10 cellular contexts compared by ENCODE assay signal in genomic region chr1:206496131-206496793, GRCh38. TPM values are rescaled to one million over a fixed set of nuclear protein-coding genes. Genes with fewer than 3 reads are reported as not detected.
DNase-seq lines count a peak whose midpoint lies in the region; ATAC-seq, FAIRE-seq and TF ChIP-seq lines count a peak whose summit lies in the region.
"Had no signal": no experiment of that assay in that cellular context is flagged by ENCODE, and none has a peak within 500 bp of the region (broad histone marks: within the 10 kb centered on the region; RNA-seq: fewer than 3 reads in every experiment).

No MANE protein-coding gene starts in this region.

- CTCF ChIA-PET in HepG2 (lab: Yijun Ruan, JAX; ENCODE audit: low intra/inter-chr PET ratio, low total read pairs), result no interaction called here

- H3K9me3 Mint-ChIP-seq in activated T-helper 2 cell treated with anti-CD3 and anti-CD28 coated beads, Interferon-gamma antibody, Interleukin-2, Interleukin-4, amounts not matched to agents 10 μg/mL and 5 μg/mL and 100 μg/mL, durations not matched to agents 14 hours and 24 hours and 36 hours, result no peaks in the 10 kb centered on the region

- TF ChIP-seq CTCF in right lobe of liver (IDR thresholded peaks at IDR 0.05) (no peak), HepG2 (CRISPR knock-in tag; IDR thresholded peaks at IDR 0.05) (no peak), uterus (IDR thresholded peaks at IDR 0.05) (no peak)

- peak overlapping the region; percentile 30 for H3K27ac Mint-ChIP-seq in activated T-helper 2 cell treated with anti-CD3 and anti-CD28 coated beads, Interferon-gamma antibody, Interleukin-2, Interleukin-4, amounts not matched to agents 10 μg/mL and 5 μg/mL and 100 μg/mL, durations not matched to agents 14 hours and 24 hours and 36 hours

- H3K27ac ChIP-seq in right lobe of liver (no peak overlapping the region), HepG2 (ENCODE audit: extremely low read length, insufficient read depth, low read length) (no peak overlapping the region), uterus (peak overlapping the region; percentile 34 to 54)
- H3K27ac ChIP-seq: SJCRH30 had no signal

- FAIRE-seq in HepG2 (lab: Jason Lieb, UNC), result no peak

- H4K20me1 ChIP-seq in HepG2 (ENCODE audit: insufficient read depth, low read length), result no peaks in the 10 kb centered on the region

- no peak for TF ChIP-seq EP300 in HepG2 (IDR thresholded peaks at IDR 0.05; ENCODE audit: low read depth in 2 of 2, low read length in 2 of 2)
- no peak for TF ChIP-seq EP300 in HepG2 (CRISPR knock-in tag; IDR thresholded peaks at IDR 0.05; ENCODE audit: borderline replicate concordance)

- peaks cover 63% of the 10 kb centered on the region for H3K36me3 Mint-ChIP-seq in activated T-helper 2 cell treated with anti-CD3 and anti-CD28 coated beads, Interferon-gamma antibody, Interleukin-2, Interleukin-4, amounts not matched to agents 10 μg/mL and 5 μg/mL and 100 μg/mL, durations not matched to agents 14 hours and 24 hours and 36 hours (ENCODE audit: low read depth)

- no peaks in the 10 kb centered on the region for H3K9me3 ChIP-seq in right lobe of liver
- H3K9me3 ChIP-seq in HepG2 (ENCODE audit: low read length), result no peaks in the 10 kb centered on the region
- H3K9me3 ChIP-seq in uterus, result no peaks in the 10 kb centered on the region
- H3K9me3 ChIP-seq: SJCRH30 had no signal

- DNase-seq in right lobe of liver (peak in 2 of 3 donors; percentile 67 to 75), HepG2 (ENCODE audit: low spot score) (no peak), uterus (no peak), T-helper 2 cell (no peak), KG1 (lab: John Stamatoyannopoulos, UW) (no peak)
- DNase-seq in activated T-helper 2 cell treated with anti-CD3 and anti-CD28 coated beads, Interferon-gamma antibody, Interleukin-2, Interleukin-4, amounts not matched to agents 10 μg/mL and 5 μg/mL and 100 μg/mL, durations not matched to agents 14 hours and 24 hours and 36 hours (ENCODE audit: low spot score), result no peak
- DNase-seq in stimulated activated CD8-positive, alpha-beta memory T cell treated with anti-CD3 and anti-CD28 coated beads, Interleukin-4, amount 100 ng/mL, for 48 hours, result no peak
- DNase-seq: cortex of kidney, SJCRH30 had no signal

- H3K4me1 ChIP-seq in right lobe of liver (peaks cover 0 to 24% (median 3%) of the 10 kb centered on the region in 4 donors), HepG2 (ENCODE audit: insufficient read depth, low read length) (peaks cover 5% of the 10 kb centered on the region; the same call in 1 of the 2 replicates), uterus (peaks cover 5 to 6% of the 10 kb centered on the region in 2 donors)

- 27% methylated on average over 3 of the region's 6 CpGs for WGBS in right lobe of liver (ENCODE audit: insufficient coverage, low coverage, low lambda C conversion rate, missing lambda C conversion rate)
- 67% methylated on average over 5 of the region's 6 CpGs for whole genome bisulfite sequencing in HepG2 (ENCODE audit: low lambda C conversion rate)

- H3K36me3 ChIP-seq in right lobe of liver, result no peaks in the 10 kb centered on the region
- H3K36me3 ChIP-seq in HepG2 (replicated peaks in 1 of 2; ENCODE audit: control insufficient read depth in 1 of 2, insufficient read depth in 2 of 2, low read length in 2 of 2), result peaks cover 3 to 5% of the 10 kb centered on the region in 2 experiments; a peak in 4 of 5 replicates
- no peaks in the 10 kb centered on the region for H3K36me3 ChIP-seq in uterus
- H3K36me3 ChIP-seq: SJCRH30 had no signal

- no peak overlapping the region for H3K4me2 ChIP-seq in HepG2 (ENCODE audit: low read depth, low read length)

- no peaks in the 10 kb centered on the region for H3K79me2 ChIP-seq in HepG2 (ENCODE audit: insufficient read depth, low read length)

- intact Hi-C loops in right lobe of liver (cut with DNase I) (no loop called here), HepG2 (cut with micrococcal nuclease; ENCODE audit: unreplicated experiment) (no loop called here), uterus (cut with DNase I; ENCODE audit: low total_unique reads) (loop anchor here (10.0 kb wide), 2 partner anchors 89 to 169 kb away; no protein-coding TSS in a partner anchor)
- intact Hi-C loops in activated T-helper 2 cell treated with anti-CD3 and anti-CD28 coated beads, Interferon-gamma antibody, Interleukin-2, Interleukin-4, amounts not matched to agents 10 μg/mL and 5 μg/mL and 100 μg/mL, durations not matched to agents 14 hours and 24 hours and 36 hours (cut with micrococcal nuclease), result no loop called here

- TF ChIP-seq RAD21 in HepG2 (CRISPR knock-in tag; IDR thresholded peaks at IDR 0.05), result no peak

- H3K27me3 Mint-ChIP-seq in activated T-helper 2 cell treated with anti-CD3 and anti-CD28 coated beads, Interferon-gamma antibody, Interleukin-2, Interleukin-4, amounts not matched to agents 10 μg/mL and 5 μg/mL and 100 μg/mL, durations not matched to agents 14 hours and 24 hours and 36 hours (ENCODE audit: low read depth), result no peaks in the 10 kb centered on the region

- H3K4me3 ChIP-seq in right lobe of liver (no peak overlapping the region), HepG2 (replicated peaks in 1 of 3; ENCODE audit: insufficient read depth in 1 of 3, low read depth in 2 of 3, low read length in 3 of 3) (no peak overlapping the region), uterus (no peak overlapping the region)
- H3K4me3 ChIP-seq: SJCRH30 had no signal

- no peak overlapping the region for H3K4me3 Mint-ChIP-seq in activated T-helper 2 cell treated with anti-CD3 and anti-CD28 coated beads, Interferon-gamma antibody, Interleukin-2, Interleukin-4, amounts not matched to agents 10 μg/mL and 5 μg/mL and 100 μg/mL, durations not matched to agents 14 hours and 24 hours and 36 hours (ENCODE audit: low read depth)

- ATAC-seq in right lobe of liver (peak; percentile 22 to 61 (median 42)), HepG2 (no peak), HG02943 (IDR thresholded peaks at IDR 0.05; ENCODE audit: low read depth, unreplicated experiment) (peak; percentile 55)

- no TSS peak for BruUV-seq in HepG2 (replicated peaks; lab: Mats Ljungman, UMichigan)

- no peak overlapping the region for H3K9ac ChIP-seq in HepG2 (ENCODE audit: insufficient read depth, low read depth, low read length)

- H3K27me3 ChIP-seq in right lobe of liver (no peaks in the 10 kb centered on the region), HepG2 (ENCODE audit: control insufficient read depth in 1 of 2, insufficient read depth in 2 of 2, low read length in 2 of 2) (no peaks in the 10 kb centered on the region), uterus (no peaks in the 10 kb centered on the region)
- H3K27me3 ChIP-seq: SJCRH30 had no signal

- peaks cover 8% of the 10 kb centered on the region for H3K4me1 Mint-ChIP-seq in activated T-helper 2 cell treated with anti-CD3 and anti-CD28 coated beads, Interferon-gamma antibody, Interleukin-2, Interleukin-4, amounts not matched to agents 10 μg/mL and 5 μg/mL and 100 μg/mL, durations not matched to agents 14 hours and 24 hours and 36 hours (ENCODE audit: low read depth)

- no peak overlapping the region for H2AFZ ChIP-seq in HepG2 (ENCODE audit: low read length)

- in situ Hi-C loops in HepG2 (cut with HindIII; ENCODE audit: extremely low pct_ligation_motif_present, low pct_unique_long_range_greater_than_20kb), result no loop called here

- TF ChIP-seq POLR2A in right lobe of liver (IDR thresholded peaks at IDR 0.05) (no peak), HepG2 (IDR thresholded peaks at IDR 0.05; ENCODE audit: insufficient read depth in 1 of 2, low read depth in 2 of 2, low read length in 2 of 2) (no peak), uterus (IDR thresholded peaks at IDR 0.05) (no peak)

- POLR2A ChIA-PET in HepG2 (lab: Yijun Ruan, JAX), result no interaction called here

RNA-seq across cellular contexts. Expression of gene RASSF5, which starts 11.1 kb away (rescaled TPM):
- total RNA-seq in right lobe of liver, result 10 to 100 TPM in 5 of 6 experiments, 1 to 10 TPM in 1; 8.1 to 18.8 (median 12.6) TPM
- 0.18 and 0.49 TPM in 2 replicates for total RNA-seq in HepG2 (2016; rRNA removed; fragmentation: Illumina TruSeq; extraction: Trizol)
- total RNA-seq in HepG2 (2016; cell fraction: cytosol; rRNA removed; fragmentation: Illumina TruSeq; extraction: Trizol; ENCODE audit: low read depth), result 0.09 TPM in 1 of 2 replicates, not detected in the other
- 0.24 and 0.36 TPM in 2 replicates for total RNA-seq in HepG2 (2016; cell fraction: insoluble cytoplasmic fraction; rRNA removed; fragmentation: Illumina TruSeq; extraction: Trizol)
- total RNA-seq in HepG2 (2016; cell fraction: membrane; rRNA removed; fragmentation: Illumina TruSeq; extraction: Trizol), result 0.14 and 0.19 TPM in 2 replicates
- total RNA-seq in HepG2 (2016; cell fraction: nucleus; rRNA removed; fragmentation: Illumina TruSeq; extraction: Trizol), result 0.22 and 0.47 TPM in 2 replicates
- polyA plus RNA-seq in HepG2 (2011; rRNA removed), result 0.40 and 0.50 TPM in 2 replicates
- polyA plus RNA-seq in HepG2 (2011; cell fraction: cytosol; rRNA removed), result 0.27 and 0.47 TPM in 2 replicates
- 0.58 and 0.66 TPM in 2 replicates for polyA plus RNA-seq in HepG2 (2011; cell fraction: nucleus; rRNA removed)
- 0.76 and 2.1 TPM in 2 replicates for polyA plus RNA-seq in HepG2 (2012)
- 0.03 and 0.06 TPM in 2 replicates for polyA plus RNA-seq in HepG2 (2016; cell fraction: cytosol; fragmentation: Illumina TruSeq; extraction: Trizol; ENCODE audit: low read depth)
- 0.21 and 0.29 TPM in 2 replicates for polyA plus RNA-seq in HepG2 (2016; cell fraction: insoluble cytoplasmic fraction; fragmentation: Illumina TruSeq; extraction: Trizol; ENCODE audit: low read depth)
- 0.09 and 0.11 TPM in 2 replicates for polyA plus RNA-seq in HepG2 (2016; cell fraction: membrane; fragmentation: Illumina TruSeq; extraction: Trizol; ENCODE audit: low read depth)
- 0.43 and 0.48 TPM in 2 replicates for polyA plus RNA-seq in HepG2 (2016; cell fraction: nucleus; fragmentation: Illumina TruSeq; extraction: Trizol; ENCODE audit: insufficient read depth, low read depth)
- polyA minus RNA-seq in HepG2 (2011; rRNA and poly(A)+ RNA removed; ENCODE audit: low replicate concordance), result 0.30 and 18.0 TPM in 2 replicates
- polyA minus RNA-seq in HepG2 (2011; cell fraction: cytosol; rRNA and poly(A)+ RNA removed), result 0.49 and 1.3 TPM in 2 replicates
- 0.26 and 0.50 TPM in 2 replicates for polyA minus RNA-seq in HepG2 (2011; cell fraction: nucleus; rRNA and poly(A)+ RNA removed)
- 180 and 182 TPM in 2 replicates for total RNA-seq in activated T-helper 2 cell treated with anti-CD3 and anti-CD28 coated beads, Interferon-gamma antibody, Interleukin-2, Interleukin-4, amounts not matched to agents 10 μg/mL and 5 μg/mL and 100 μg/mL, durations not matched to agents 14 hours and 24 hours and 36 hours
- 1 to 10 TPM in 3 of 4 donors, under 1 TPM in 1; 0.77 to 5.3 (median 3.2) TPM for total RNA-seq in uterus

RNA-seq across cellular contexts. Expression of gene IKBKE, which starts 26.0 kb away (rescaled TPM):
- total RNA-seq in right lobe of liver, result 1 to 10 TPM in 5 of 6 experiments, under 1 TPM in 1; 0.86 to 2.7 (median 1.9) TPM
- 4.0 and 5.8 TPM in 2 replicates for total RNA-seq in HepG2 (2016; rRNA removed; fragmentation: Illumina TruSeq; extraction: Trizol)
- total RNA-seq in HepG2 (2016; cell fraction: cytosol; rRNA removed; fragmentation: Illumina TruSeq; extraction: Trizol; ENCODE audit: low read depth), result 1.5 and 1.8 TPM in 2 replicates
- 4.8 and 5.0 TPM in 2 replicates for total RNA-seq in HepG2 (2016; cell fraction: insoluble cytoplasmic fraction; rRNA removed; fragmentation: Illumina TruSeq; extraction: Trizol)
- total RNA-seq in HepG2 (2016; cell fraction: membrane; rRNA removed; fragmentation: Illumina TruSeq; extraction: Trizol), result 3.2 and 5.3 TPM in 2 replicates
- 4.7 and 6.1 TPM in 2 replicates for total RNA-seq in HepG2 (2016; cell fraction: nucleus; rRNA removed; fragmentation: Illumina TruSeq; extraction: Trizol)
- polyA plus RNA-seq in HepG2 (2011; rRNA removed), result 3.7 and 4.5 TPM in 2 replicates
- 2.1 and 3.7 TPM in 2 replicates for polyA plus RNA-seq in HepG2 (2011; cell fraction: cytosol; rRNA removed)
- polyA plus RNA-seq in HepG2 (2011; cell fraction: nucleus; rRNA removed), result 11.0 and 15.9 TPM in 2 replicates
- 0.95 and 1.4 TPM in 2 replicates for polyA plus RNA-seq in HepG2 (2012)
- polyA plus RNA-seq in HepG2 (2016; cell fraction: cytosol; fragmentation: Illumina TruSeq; extraction: Trizol; ENCODE audit: low read depth), result 2.2 and 2.8 TPM in 2 replicates
- polyA plus RNA-seq in HepG2 (2016; cell fraction: insoluble cytoplasmic fraction; fragmentation: Illumina TruSeq; extraction: Trizol; ENCODE audit: low read depth), result 3.9 and 4.3 TPM in 2 replicates
- 1.9 and 2.6 TPM in 2 replicates for polyA plus RNA-seq in HepG2 (2016; cell fraction: membrane; fragmentation: Illumina TruSeq; extraction: Trizol; ENCODE audit: low read depth)
- 7.2 and 7.3 TPM in 2 replicates for polyA plus RNA-seq in HepG2 (2016; cell fraction: nucleus; fragmentation: Illumina TruSeq; extraction: Trizol; ENCODE audit: insufficient read depth, low read depth)
- polyA minus RNA-seq in HepG2 (2011; rRNA and poly(A)+ RNA removed; ENCODE audit: low replicate concordance), result 8.9 and 22.1 TPM in 2 replicates
- 1.3 and 2.0 TPM in 2 replicates for polyA minus RNA-seq in HepG2 (2011; cell fraction: cytosol; rRNA and poly(A)+ RNA removed)
- 7.3 and 8.9 TPM in 2 replicates for polyA minus RNA-seq in HepG2 (2011; cell fraction: nucleus; rRNA and poly(A)+ RNA removed)
- total RNA-seq in activated T-helper 2 cell treated with anti-CD3 and anti-CD28 coated beads, Interferon-gamma antibody, Interleukin-2, Interleukin-4, amounts not matched to agents 10 μg/mL and 5 μg/mL and 100 μg/mL, durations not matched to agents 14 hours and 24 hours and 36 hours, result 33.8 and 33.9 TPM in 2 replicates
- total RNA-seq in uterus, result 1 to 10 TPM in 2 of 4 donors, not detected in 2; 1.5 to 6.7 TPM

Comparison
In these comparisons a context has a peak if more than half of its experiments do, and no peak if none do; other contexts are left out.
1. DNase-seq: peak in right lobe of liver (2 of 3); none in HepG2 (single experiment), activated T-helper 2 cell treated with anti-CD3 and anti-CD28 coated beads, Interferon-gamma antibody, Interleukin-2, Interleukin-4, amounts not matched to agents 10 μg/mL and 5 μg/mL and 100 μg/mL, durations not matched to agents 14 hours and 24 hours and 36 hours (single experiment), uterus (0 of 2), stimulated activated CD8-positive, alpha-beta memory T cell treated with anti-CD3 and anti-CD28 coated beads, Interleukin-4, amount 100 ng/mL, for 48 hours (single experiment), T-helper 2 cell (0 of 5) and KG1 (single experiment).
2. H3K27ac ChIP-seq: peak in uterus (2 of 2); none in right lobe of liver (0 of 3) and HepG2 (single experiment).